ENCODE assay signal across 8 cellular contexts in the genomic region with DNA sequence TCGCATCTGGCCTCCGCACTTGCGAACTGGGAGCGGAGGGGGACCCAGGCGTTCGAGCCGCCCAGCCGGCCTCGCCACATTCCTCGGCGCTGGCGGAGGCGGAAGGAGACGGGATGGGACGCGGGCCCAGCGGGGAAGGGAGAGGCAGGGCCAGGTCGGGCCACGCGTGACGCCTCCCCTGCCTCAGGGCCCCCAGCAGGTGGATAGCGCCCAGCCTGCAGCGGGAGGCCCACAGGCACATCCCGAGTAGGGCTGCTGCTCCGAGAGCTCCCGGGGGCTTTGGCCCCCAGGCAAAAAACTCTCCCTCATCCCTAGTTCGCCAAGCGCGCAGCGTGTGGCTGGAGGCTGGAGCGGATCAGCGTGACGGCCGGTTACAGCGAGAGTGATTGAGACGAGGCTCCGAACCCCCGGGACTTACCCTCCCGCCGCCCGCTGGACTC.
A peak's percentile ranks its signal among the peaks of the same experiment; 100 is the strongest.
DNase-seq lines count a peak whose midpoint lies in the region; ATAC-seq lines count a peak whose summit lies in the region.

No MANE protein-coding gene starts in this region.

- in situ Hi-C loops in T47D (cut with HindIII; ENCODE audit: low pct_unique_long_range_greater_than_20kb, low sequenced_read_pairs): no loop called here

- peak; percentile 75 for DNase-seq in DMS 273 (lab: John Stamatoyannopoulos, UW; ENCODE audit: unreplicated experiment)
- DNase-seq in DMS 273 treated with DMSO at 0.1 percent for 48 hours (lab: John Stamatoyannopoulos, UW): no peak
- peak; percentile 61 for DNase-seq in NCI-H1092 treated with DMSO at 0.1 percent for 48 hours (lab: John Stamatoyannopoulos, UW)
- DNase-seq in T47D (ENCODE audit: low read depth in 1 of 2, low spot score in 1 of 2): peak; percentile 94 to 96
- DNase-seq in substantia nigra (lab: John Stamatoyannopoulos, UW): peak in 14 of 49 donors; percentile 28 to 52 (median 44)

- ATAC-seq in HG02981 (IDR thresholded peaks at IDR 0.05; ENCODE audit: unreplicated experiment) (no peak), HG03571 (IDR thresholded peaks at IDR 0.05; ENCODE audit: unreplicated experiment) (no peak)

- no peaks in the 10 kb centered on the region for H3K27me3 ChIP-seq in layer of hippocampus (ENCODE audit: control insufficient read depth, insufficient read depth, low read length)

- H3K27ac ChIP-seq in layer of hippocampus (ENCODE audit: low read depth, low read length): peak overlapping the region; percentile 74
- peak overlapping the region; percentile 79 for H3K27ac ChIP-seq in substantia nigra (ENCODE audit: low read depth, low read length, poor library complexity, severe bottlenecking)
